8 cellular contexts compared by ENCODE assay signal in genomic region chr4:124060261-124060918, GRCh38.
DNase-seq lines count a peak whose midpoint lies in the region; ATAC-seq and TF ChIP-seq lines count a peak whose summit lies in the region.

No MANE protein-coding gene starts in this region.

- H3K27me3 ChIP-seq in A673 (replicated peaks; ENCODE audit: insufficient read depth, low read depth, low read length, poor library complexity), result no peaks in the 10 kb centered on the region
- no peaks in the 10 kb centered on the region for H3K27me3 ChIP-seq in skeletal muscle tissue (ENCODE audit: control insufficient read depth in 3 of 3, insufficient read depth in 3 of 3, low read length in 3 of 3)

- no peaks in the 10 kb centered on the region for H3K9me3 ChIP-seq in A673 (ENCODE audit: low read depth, low read length, poor library complexity, severe bottlenecking)
- H3K9me3 ChIP-seq in skeletal muscle tissue (ENCODE audit: control insufficient read depth in 3 of 3, low read length in 3 of 3), result no peaks in the 10 kb centered on the region

- H3K27ac Mint-ChIP-seq in activated CD4-positive, alpha-beta T cell treated with anti-CD3 and anti-CD28 coated beads for 36 hours, result no peak overlapping the region

- CTCF ChIA-PET in A673 (lab: Charles Lee), result no interaction called here
- CTCF ChIA-PET in activated CD4-positive, alpha-beta T cell treated with anti-CD3 and anti-CD28 coated beads for 36 hours (lab: Charles Lee), result no interaction called here

- H3K4me1 ChIP-seq in A673 (ENCODE audit: insufficient read depth, low read length, poor library complexity, severe bottlenecking) (no peaks in the 10 kb centered on the region), skeletal muscle tissue (ENCODE audit: control insufficient read depth in 3 of 3, insufficient read depth in 3 of 3, low read length in 3 of 3) (peaks cover 0 to 7% (median 0%) of the 10 kb centered on the region in 3 donors)

- H3K4me3 ChIP-seq in A673 (ENCODE audit: low read depth, low read length, poor library complexity, severe bottlenecking) (no peak overlapping the region), skeletal muscle tissue (ENCODE audit: low read length in 3 of 3) (peak overlapping the region in 1 of 3 donors; percentile 5)

- H3K27ac ChIP-seq in A673 (ENCODE audit: low read depth, low read length, poor library complexity, severe bottlenecking) (no peak overlapping the region), skeletal muscle tissue (ENCODE audit: low read depth, low read length) (peak overlapping the region; percentile 58)

- no peak overlapping the region for H3K9ac ChIP-seq in skeletal muscle tissue (ENCODE audit: low read depth in 1 of 3, low read length in 3 of 3)

- no peak overlapping the region for H3K4me3 Mint-ChIP-seq in activated CD4-positive, alpha-beta T cell treated with anti-CD3 and anti-CD28 coated beads for 36 hours

- ATAC-seq in GM21825 (IDR thresholded peaks at IDR 0.05; ENCODE audit: unreplicated experiment), result peak; percentile 60
- ATAC-seq in activated CD4-positive, alpha-beta T cell treated with anti-CD3 and anti-CD28 coated beads for 36 hours, result no peak

- no peaks in the 10 kb centered on the region for H3K36me3 Mint-ChIP-seq in activated CD4-positive, alpha-beta T cell treated with anti-CD3 and anti-CD28 coated beads for 36 hours (ENCODE audit: low read depth)

- intact Hi-C loops in A673 (cut with micrococcal nuclease; ENCODE audit: unreplicated experiment), result no loop called here
- intact Hi-C loops in activated CD4-positive, alpha-beta T cell treated with anti-CD3 and anti-CD28 coated beads for 36 hours (cut with DNase I, micrococcal nuclease), result no loop called here

- H3K4me1 Mint-ChIP-seq in activated CD4-positive, alpha-beta T cell treated with anti-CD3 and anti-CD28 coated beads for 36 hours, result no peaks in the 10 kb centered on the region

- H3K36me3 ChIP-seq in A673 (ENCODE audit: insufficient read depth, low read length, poor library complexity, severe bottlenecking) (no peaks in the 10 kb centered on the region), skeletal muscle tissue (ENCODE audit: control insufficient read depth in 3 of 3, insufficient read depth in 3 of 3, low read length in 3 of 3) (no peaks in the 10 kb centered on the region)

- TF ChIP-seq CTCF in A673 (conservative IDR thresholded peaks at IDR 0.05; ENCODE audit: low read depth, low read length), result no peak

- no peaks in the 10 kb centered on the region for H3K27me3 Mint-ChIP-seq in activated CD4-positive, alpha-beta T cell treated with anti-CD3 and anti-CD28 coated beads for 36 hours

- H3K9me3 Mint-ChIP-seq in activated CD4-positive, alpha-beta T cell treated with anti-CD3 and anti-CD28 coated beads for 36 hours (ENCODE audit: low read depth), result no peaks in the 10 kb centered on the region

- BruUV-seq in A673 (replicated peaks; lab: Mats Ljungman, UMichigan), result no TSS peak

- POLR2A ChIA-PET in A673 (lab: Charles Lee; ENCODE audit: low non-redundant PET), result no interaction called here
- POLR2A ChIA-PET in activated CD4-positive, alpha-beta T cell treated with anti-CD3 and anti-CD28 coated beads for 36 hours (lab: Charles Lee), result no interaction called here

- peak; percentile 3 for DNase-seq in A673 (ENCODE audit: low spot score)
- peak; percentile 8 for DNase-seq in RPMI8226
- peak; percentile 41 for DNase-seq in glomerular endothelial cell (ENCODE audit: extremely low read depth, low read depth, low spot score)
- DNase-seq in HuH-7.5 (ENCODE audit: low spot score), result no peak
- no peak for DNase-seq in NCI-H774 (lab: John Stamatoyannopoulos, UW)
- no peak for DNase-seq in activated CD4-positive, alpha-beta T cell treated with anti-CD3 and anti-CD28 coated beads for 36 hours

Comparison
In these comparisons a context has a peak if more than half of its experiments do, and no peak if none do; other contexts are left out.
1. DNase-seq: peak in A673 (single experiment), RPMI8226 (single experiment) and glomerular endothelial cell (single experiment); none in HuH-7.5 (single experiment), NCI-H774 (single experiment) and activated CD4-positive, alpha-beta T cell treated with anti-CD3 and anti-CD28 coated beads for 36 hours (single experiment).